In the genomic region with DNA sequence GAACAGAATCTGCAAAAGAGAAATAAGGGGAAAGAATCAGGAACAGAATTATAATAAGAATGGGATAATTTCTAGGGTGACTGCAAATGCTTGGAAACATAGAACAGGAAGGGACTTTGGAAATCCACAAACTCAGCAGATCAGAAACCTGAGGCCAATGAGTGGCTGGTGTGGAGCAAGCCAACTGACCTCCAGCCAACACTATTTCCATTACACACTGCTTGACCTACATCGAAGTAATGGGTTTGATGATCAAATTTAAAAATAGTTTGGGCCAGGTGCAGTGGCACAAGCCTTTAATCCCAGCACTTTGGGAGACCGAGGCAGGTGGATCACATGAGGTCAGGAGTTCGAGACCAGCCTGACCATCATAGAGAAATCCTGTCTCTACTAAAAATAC, we compare ENCODE assay signal across 29 cellular contexts.
"Had no signal": no experiment of that assay in that cellular context is flagged by ENCODE, and none has a peak within 500 bp of the region (broad histone marks: within the 10 kb centered on the region; RNA-seq: fewer than 3 reads in every experiment).

No MANE protein-coding gene starts in this region.

- H3K9me3 ChIP-seq: adrenal gland, body of pancreas, breast epithelium, SJCRH30 had no signal

- H3K4me1 ChIP-seq: breast epithelium, SJCRH30 had no signal

- H3K36me3 ChIP-seq: adrenal gland, breast epithelium, SJCRH30, WERI-Rb-1 had no signal

- DNase-seq: activated CD4-positive, alpha-beta T cell treated with anti-CD3 and anti-CD28 coated beads for 1 hour; activated CD4-positive, alpha-beta T cell treated with anti-CD3 and anti-CD28 coated beads, Interleukin-2, amount 10 ng/mL, durations not matched to agents 24 days and 14 days; activated CD4-positive, alpha-beta T cell treated with anti-CD3 and anti-CD28 coated beads, Interleukin-2, amount 50 U/mL, for 48 hours; activated CD4-positive, CD25-positive, alpha-beta regulatory T cell; activated CD8-positive, alpha-beta memory T cell treated with anti-CD3 and anti-CD28 coated beads, Interleukin-2, amount 50 U/mL, for 4 hours; activated effector memory CD4-positive, alpha-beta T cell treated with anti-CD3 and anti-CD28 coated beads, Interleukin-2, amount 50 U/mL, for 16 hours; activated naive CD4-positive, alpha-beta T cell treated with anti-CD3 and anti-CD28 coated beads, Interleukin-2, amount 10 ng/mL, durations not matched to agents 7 days and 5 days; activated T-cell treated with anti-CD3 and anti-CD28 coated beads, Interleukin-2, amount 50 U/mL, for 48 hours; adrenal gland; body of pancreas; cerebellar nuclear complex; Karpas-422; KBM-7; NCI-H1048; NCI-H1105 treated with DMSO at 0.1 percent for 48 hours; NCI-H1436; NCI-H1694; NCI-H1930; NCI-H2081 treated with DMSO at 0.1 percent for 48 hours; NCI-H226; NCI-H524 treated with DMSO at 0.1 percent for 48 hours; SHP77; SJCRH30; T1000; WERI-Rb-1 had no signal

- H3K4me3 Mint-ChIP-seq: activated naive CD4-positive, alpha-beta T cell treated with anti-CD3 and anti-CD28 coated beads, Interleukin-2, amount 10 ng/mL, durations not matched to agents 7 days and 5 days had no signal

- ATAC-seq: body of pancreas, Panc1 had no signal

- H3K4me3 ChIP-seq: adrenal gland, body of pancreas, breast epithelium, SJCRH30, SK-N-MC had no signal

- H3K27me3 ChIP-seq: adrenal gland, body of pancreas, breast epithelium, SJCRH30 had no signal

- H3K27me3 Mint-ChIP-seq: activated CD4-positive, alpha-beta T cell treated with anti-CD3 and anti-CD28 coated beads, Interleukin-2, amount 10 ng/mL, durations not matched to agents 24 days and 14 days; activated naive CD4-positive, alpha-beta T cell treated with anti-CD3 and anti-CD28 coated beads, Interleukin-2, amount 10 ng/mL, durations not matched to agents 7 days and 5 days had no signal

- H3K27ac ChIP-seq: adrenal gland, body of pancreas, breast epithelium, SJCRH30, SK-N-MC, WERI-Rb-1 had no signal

- FAIRE-seq: astrocyte had no signal
